ENCODE assay signal across 1 cellular context in the genomic region with DNA sequence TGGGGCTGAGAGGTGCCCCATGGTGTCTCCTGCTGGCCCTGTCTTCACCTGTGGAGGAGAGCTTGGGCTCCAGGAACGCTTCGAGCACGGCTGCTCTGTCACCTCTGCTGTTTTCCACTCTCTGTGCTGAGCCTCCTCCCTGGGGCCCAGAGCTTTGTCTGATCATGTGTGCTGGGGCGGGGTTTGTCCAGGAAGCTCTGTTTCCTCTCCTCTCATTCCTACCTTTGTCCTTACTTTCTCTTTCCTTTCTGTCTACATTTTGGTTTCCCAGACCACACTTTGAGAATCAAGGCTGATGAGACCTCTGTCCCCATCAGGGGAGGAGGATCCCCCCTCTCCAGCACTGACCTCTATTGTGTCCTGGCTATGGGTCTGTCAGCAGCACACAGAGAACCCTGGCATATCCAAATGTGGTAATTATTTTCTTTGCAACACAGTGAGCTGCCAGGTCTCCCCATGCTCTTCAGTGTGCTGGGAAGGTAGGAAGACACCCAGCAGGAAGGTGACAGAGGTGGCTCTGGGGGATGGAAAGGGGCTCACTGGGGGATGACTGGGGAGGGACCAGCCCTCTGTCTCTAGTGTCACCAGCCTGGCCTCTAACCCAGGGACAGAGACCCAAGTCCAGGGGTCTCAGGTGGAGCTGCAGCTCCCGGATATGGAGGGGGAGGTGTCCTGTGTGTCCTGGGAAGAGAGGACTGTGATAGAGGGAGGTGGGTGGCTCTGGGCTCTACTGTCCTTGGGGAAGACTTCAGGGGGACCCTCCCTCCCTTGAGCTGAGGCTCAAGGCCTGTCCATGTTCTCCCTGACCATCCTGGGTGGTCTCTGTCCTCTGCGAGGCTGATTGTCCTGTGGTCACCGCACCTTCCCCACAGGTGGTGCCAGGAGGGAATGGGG.
A peak's percentile ranks its signal among the peaks of the same experiment; 100 is the strongest.
TF ChIP-seq lines count a peak whose summit lies in the region.

A gene (minus strand): TSS at position 128 of the 894 bp plus-strand sequence. CDS start 107 bp downstream, at position 21.

TF ChIP-seq in HepG2, 621 proteins besides CTCF, POLR2A, EP300 and RAD21 (continued from another document and continues in another):
- TF ChIP-seq, protein P1, sequence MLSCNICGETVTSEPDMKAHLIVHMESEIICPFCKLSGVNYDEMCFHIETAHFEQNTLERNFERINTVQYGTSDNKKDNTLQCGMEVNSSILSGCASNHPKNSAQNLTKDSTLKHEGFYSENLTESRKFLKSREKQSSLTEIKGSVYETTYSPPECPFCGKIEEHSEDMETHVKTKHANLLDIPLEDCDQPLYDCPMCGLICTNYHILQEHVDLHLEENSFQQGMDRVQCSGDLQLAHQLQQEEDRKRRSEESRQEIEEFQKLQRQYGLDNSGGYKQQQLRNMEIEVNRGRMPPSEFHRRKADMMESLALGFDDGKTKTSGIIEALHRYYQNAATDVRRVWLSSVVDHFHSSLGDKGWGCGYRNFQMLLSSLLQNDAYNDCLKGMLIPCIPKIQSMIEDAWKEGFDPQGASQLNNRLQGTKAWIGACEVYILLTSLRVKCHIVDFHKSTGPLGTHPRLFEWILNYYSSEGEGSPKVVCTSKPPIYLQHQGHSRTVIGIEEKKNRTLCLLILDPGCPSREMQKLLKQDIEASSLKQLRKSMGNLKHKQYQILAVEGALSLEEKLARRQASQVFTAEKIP (CRISPR knock-in tag; IDR thresholded peaks at IDR 0.05; ENCODE audit: borderline replicate concordance), result no peak
- TF ChIP-seq ATF7-NPFF (CRISPR knock-in tag; IDR thresholded peaks at IDR 0.05; ENCODE audit: low read depth) (no peak), SOX6 (IDR thresholded peaks at IDR 0.05) (no peak), SOX6 (CRISPR knock-in tag; IDR thresholded peaks at IDR 0.05) (peak; percentile 67), ZNF24 (IDR thresholded peaks at IDR 0.05) (no peak), NFYB (CRISPR knock-in tag; IDR thresholded peaks at IDR 0.05) (no peak), ZNF329 (CRISPR knock-in tag; IDR thresholded peaks at IDR 0.05; ENCODE audit: low read depth) (no peak), ZNF878 (CRISPR knock-in tag; IDR thresholded peaks at IDR 0.05) (no peak), SP5 (CRISPR knock-in tag; IDR thresholded peaks at IDR 0.05; ENCODE audit: borderline replicate concordance, low read depth) (peak; percentile 39; the same call in 1 of the 2 replicates), KAT2B (IDR thresholded peaks at IDR 0.05; ENCODE audit: borderline replicate concordance, low read depth, low read length) (no peak), TOE1 (CRISPR knock-in tag; IDR thresholded peaks at IDR 0.05) (no peak), NFATC3 (CRISPR knock-in tag; IDR thresholded peaks at IDR 0.05) (no peak), ZNF317 (CRISPR knock-in tag; IDR thresholded peaks at IDR 0.05) (0 out of 2 replicates have a peak, but pooled peaks have one; percentile 36), ZNF776 (CRISPR knock-in tag; IDR thresholded peaks at IDR 0.05) (no peak), PAX8 (CRISPR knock-in tag; IDR thresholded peaks at IDR 0.05; ENCODE audit: borderline replicate concordance) (no peak), NR2F6 (IDR thresholded peaks at IDR 0.05) (peak; percentile 20; the same call in 1 of the 2 replicates), NR2F6 (CRISPR knock-in tag; IDR thresholded peaks at IDR 0.05) (no peak), REXO4 (CRISPR knock-in tag; IDR thresholded peaks at IDR 0.05; ENCODE audit: borderline replicate concordance) (no peak), TAF1 (CRISPR knock-in tag; IDR thresholded peaks at IDR 0.05) (peak; percentile 84), ZNF225 (CRISPR knock-in tag; IDR thresholded peaks at IDR 0.05) (no peak), ZNF343 (CRISPR knock-in tag; IDR thresholded peaks at IDR 0.05) (no peak), LCORL (IDR thresholded peaks at IDR 0.05) (no peak), LCORL (CRISPR knock-in tag; IDR thresholded peaks at IDR 0.05) (no peak; the same call in 1 of the 2 replicates), MTA3 (CRISPR knock-in tag; IDR thresholded peaks at IDR 0.05) (no peak), POGZ (CRISPR knock-in tag; IDR thresholded peaks at IDR 0.05) (peak; percentile 49; the same call in 1 of the 2 replicates), CAMTA2 (CRISPR knock-in tag; IDR thresholded peaks at IDR 0.05; ENCODE audit: borderline replicate concordance) (no peak), SP140L (CRISPR knock-in tag; IDR thresholded peaks at IDR 0.05; ENCODE audit: borderline replicate concordance) (no peak), JARID2 (CRISPR knock-in tag; IDR thresholded peaks at IDR 0.05; ENCODE audit: insufficient replicate concordance) (no peak), ZNF124 (CRISPR knock-in tag; IDR thresholded peaks at IDR 0.05) (0 out of 2 replicates have a peak, but pooled peaks have one; percentile 27), CHCHD3 (CRISPR knock-in tag; IDR thresholded peaks at IDR 0.05) (no peak), XBP1 (CRISPR knock-in tag; IDR thresholded peaks at IDR 0.05) (no peak), ARNT (IDR thresholded peaks at IDR 0.05) (no peak), ZZZ3 (CRISPR knock-in tag; IDR thresholded peaks at IDR 0.05; ENCODE audit: borderline replicate concordance) (no peak; the same call in 1 of the 2 replicates), ONECUT2 (CRISPR knock-in tag; IDR thresholded peaks at IDR 0.05) (no peak), SNRNP70 (IDR thresholded peaks at IDR 0.05; ENCODE audit: low read depth, low read length) (no peak), ZNF782 (CRISPR knock-in tag; IDR thresholded peaks at IDR 0.05; ENCODE audit: borderline replicate concordance) (no peak), ZNF589 (CRISPR knock-in tag; conservative IDR thresholded peaks at IDR 0.05) (no peak)
- TF ChIP-seq, protein P2, sequence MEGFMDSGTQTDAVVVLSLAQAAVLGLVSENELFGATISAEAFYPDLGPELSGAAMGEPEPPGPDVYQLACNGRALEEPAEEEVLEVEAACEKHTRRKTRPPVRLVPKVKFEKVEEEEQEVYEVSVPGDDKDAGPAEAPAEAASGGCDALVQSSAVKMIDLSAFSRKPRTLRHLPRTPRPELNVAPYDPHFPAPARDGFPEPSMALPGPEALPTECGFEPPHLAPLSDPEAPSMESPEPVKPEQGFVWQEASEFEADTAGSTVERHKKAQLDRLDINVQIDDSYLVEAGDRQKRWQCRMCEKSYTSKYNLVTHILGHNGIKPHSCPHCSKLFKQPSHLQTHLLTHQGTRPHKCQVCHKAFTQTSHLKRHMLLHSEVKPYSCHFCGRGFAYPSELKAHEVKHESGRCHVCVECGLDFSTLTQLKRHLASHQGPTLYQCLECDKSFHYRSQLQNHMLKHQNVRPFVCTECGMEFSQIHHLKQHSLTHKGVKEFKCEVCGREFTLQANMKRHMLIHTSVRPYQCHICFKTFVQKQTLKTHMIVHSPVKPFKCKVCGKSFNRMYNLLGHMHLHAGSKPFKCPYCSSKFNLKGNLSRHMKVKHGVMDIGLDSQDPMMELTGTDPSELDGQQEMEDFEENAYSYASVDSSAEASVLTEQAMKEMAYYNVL (CRISPR knock-in tag; IDR thresholded peaks at IDR 0.05; ENCODE audit: borderline replicate concordance), result peak; percentile 45; the same call in 1 of the 2 replicates
- TF ChIP-seq, protein P3, sequence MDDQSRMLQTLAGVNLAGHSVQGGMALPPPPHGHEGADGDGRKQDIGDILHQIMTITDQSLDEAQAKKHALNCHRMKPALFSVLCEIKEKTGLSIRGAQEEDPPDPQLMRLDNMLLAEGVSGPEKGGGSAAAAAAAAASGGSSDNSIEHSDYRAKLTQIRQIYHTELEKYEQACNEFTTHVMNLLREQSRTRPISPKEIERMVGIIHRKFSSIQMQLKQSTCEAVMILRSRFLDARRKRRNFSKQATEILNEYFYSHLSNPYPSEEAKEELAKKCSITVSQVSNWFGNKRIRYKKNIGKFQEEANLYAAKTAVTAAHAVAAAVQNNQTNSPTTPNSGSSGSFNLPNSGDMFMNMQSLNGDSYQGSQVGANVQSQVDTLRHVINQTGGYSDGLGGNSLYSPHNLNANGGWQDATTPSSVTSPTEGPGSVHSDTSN (CRISPR knock-in tag; IDR thresholded peaks at IDR 0.05; ENCODE audit: borderline replicate concordance), result no peak
- TF ChIP-seq, protein P4, sequence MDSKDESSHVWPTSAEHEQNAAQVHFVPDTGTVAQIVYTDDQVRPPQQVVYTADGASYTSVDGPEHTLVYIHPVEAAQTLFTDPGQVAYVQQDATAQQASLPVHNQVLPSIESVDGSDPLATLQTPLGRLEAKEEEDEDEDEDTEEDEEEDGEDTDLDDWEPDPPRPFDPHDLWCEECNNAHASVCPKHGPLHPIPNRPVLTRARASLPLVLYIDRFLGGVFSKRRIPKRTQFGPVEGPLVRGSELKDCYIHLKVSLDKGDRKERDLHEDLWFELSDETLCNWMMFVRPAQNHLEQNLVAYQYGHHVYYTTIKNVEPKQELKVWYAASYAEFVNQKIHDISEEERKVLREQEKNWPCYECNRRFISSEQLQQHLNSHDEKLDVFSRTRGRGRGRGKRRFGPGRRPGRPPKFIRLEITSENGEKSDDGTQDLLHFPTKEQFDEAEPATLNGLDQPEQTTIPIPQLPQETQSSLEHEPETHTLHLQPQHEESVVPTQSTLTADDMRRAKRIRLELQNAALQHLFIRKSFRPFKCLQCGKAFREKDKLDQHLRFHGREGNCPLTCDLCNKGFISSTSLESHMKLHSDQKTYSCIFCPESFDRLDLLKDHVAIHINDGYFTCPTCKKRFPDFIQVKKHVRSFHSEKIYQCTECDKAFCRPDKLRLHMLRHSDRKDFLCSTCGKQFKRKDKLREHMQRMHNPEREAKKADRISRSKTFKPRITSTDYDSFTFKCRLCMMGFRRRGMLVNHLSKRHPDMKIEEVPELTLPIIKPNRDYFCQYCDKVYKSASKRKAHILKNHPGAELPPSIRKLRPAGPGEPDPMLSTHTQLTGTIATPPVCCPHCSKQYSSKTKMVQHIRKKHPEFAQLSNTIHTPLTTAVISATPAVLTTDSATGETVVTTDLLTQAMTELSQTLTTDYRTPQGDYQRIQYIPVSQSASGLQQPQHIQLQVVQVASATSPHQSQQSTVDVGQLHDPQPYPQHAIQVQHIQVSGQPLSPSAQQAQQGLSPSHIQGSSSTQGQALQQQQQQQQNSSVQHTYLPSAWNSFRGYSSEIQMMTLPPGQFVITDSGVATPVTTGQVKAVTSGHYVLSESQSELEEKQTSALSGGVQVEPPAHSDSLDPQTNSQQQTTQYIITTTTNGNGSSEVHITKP (CRISPR knock-in tag; IDR thresholded peaks at IDR 0.05; ENCODE audit: low read depth), result no peak
- TF ChIP-seq, protein P5, sequence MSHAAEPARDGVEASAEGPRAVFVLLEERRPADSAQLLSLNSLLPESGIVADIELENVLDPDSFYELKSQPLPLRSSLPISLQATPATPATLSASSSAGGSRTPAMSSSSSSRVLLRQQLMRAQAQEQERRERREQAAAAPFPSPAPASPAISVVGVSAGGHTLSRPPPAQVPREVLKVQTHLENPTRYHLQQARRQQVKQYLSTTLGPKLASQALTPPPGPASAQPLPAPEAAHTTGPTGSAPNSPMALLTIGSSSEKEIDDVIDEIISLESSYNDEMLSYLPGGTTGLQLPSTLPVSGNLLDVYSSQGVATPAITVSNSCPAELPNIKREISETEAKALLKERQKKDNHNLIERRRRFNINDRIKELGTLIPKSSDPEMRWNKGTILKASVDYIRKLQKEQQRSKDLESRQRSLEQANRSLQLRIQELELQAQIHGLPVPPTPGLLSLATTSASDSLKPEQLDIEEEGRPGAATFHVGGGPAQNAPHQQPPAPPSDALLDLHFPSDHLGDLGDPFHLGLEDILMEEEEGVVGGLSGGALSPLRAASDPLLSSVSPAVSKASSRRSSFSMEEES (CRISPR knock-in tag; IDR thresholded peaks at IDR 0.05), result peak; percentile 78
- TF ChIP-seq, protein P6, sequence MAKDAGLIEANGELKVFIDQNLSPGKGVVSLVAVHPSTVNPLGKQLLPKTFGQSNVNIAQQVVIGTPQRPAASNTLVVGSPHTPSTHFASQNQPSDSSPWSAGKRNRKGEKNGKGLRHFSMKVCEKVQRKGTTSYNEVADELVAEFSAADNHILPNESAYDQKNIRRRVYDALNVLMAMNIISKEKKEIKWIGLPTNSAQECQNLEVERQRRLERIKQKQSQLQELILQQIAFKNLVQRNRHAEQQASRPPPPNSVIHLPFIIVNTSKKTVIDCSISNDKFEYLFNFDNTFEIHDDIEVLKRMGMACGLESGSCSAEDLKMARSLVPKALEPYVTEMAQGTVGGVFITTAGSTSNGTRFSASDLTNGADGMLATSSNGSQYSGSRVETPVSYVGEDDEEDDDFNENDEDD (CRISPR knock-in tag; IDR thresholded peaks at IDR 0.05; ENCODE audit: borderline replicate concordance), result peak; percentile 32; the same call in 1 of the 2 replicates
- TF ChIP-seq, protein P7, sequence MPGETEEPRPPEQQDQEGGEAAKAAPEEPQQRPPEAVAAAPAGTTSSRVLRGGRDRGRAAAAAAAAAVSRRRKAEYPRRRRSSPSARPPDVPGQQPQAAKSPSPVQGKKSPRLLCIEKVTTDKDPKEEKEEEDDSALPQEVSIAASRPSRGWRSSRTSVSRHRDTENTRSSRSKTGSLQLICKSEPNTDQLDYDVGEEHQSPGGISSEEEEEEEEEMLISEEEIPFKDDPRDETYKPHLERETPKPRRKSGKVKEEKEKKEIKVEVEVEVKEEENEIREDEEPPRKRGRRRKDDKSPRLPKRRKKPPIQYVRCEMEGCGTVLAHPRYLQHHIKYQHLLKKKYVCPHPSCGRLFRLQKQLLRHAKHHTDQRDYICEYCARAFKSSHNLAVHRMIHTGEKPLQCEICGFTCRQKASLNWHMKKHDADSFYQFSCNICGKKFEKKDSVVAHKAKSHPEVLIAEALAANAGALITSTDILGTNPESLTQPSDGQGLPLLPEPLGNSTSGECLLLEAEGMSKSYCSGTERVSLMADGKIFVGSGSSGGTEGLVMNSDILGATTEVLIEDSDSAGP (CRISPR knock-in tag; IDR thresholded peaks at IDR 0.05; ENCODE audit: borderline replicate concordance), result peak; percentile 52; the same call in 1 of the 2 replicates
- TF ChIP-seq, protein P8, sequence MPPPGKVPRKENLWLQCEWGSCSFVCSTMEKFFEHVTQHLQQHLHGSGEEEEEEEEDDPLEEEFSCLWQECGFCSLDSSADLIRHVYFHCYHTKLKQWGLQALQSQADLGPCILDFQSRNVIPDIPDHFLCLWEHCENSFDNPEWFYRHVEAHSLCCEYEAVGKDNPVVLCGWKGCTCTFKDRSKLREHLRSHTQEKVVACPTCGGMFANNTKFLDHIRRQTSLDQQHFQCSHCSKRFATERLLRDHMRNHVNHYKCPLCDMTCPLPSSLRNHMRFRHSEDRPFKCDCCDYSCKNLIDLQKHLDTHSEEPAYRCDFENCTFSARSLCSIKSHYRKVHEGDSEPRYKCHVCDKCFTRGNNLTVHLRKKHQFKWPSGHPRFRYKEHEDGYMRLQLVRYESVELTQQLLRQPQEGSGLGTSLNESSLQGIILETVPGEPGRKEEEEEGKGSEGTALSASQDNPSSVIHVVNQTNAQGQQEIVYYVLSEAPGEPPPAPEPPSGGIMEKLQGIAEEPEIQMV (CRISPR knock-in tag; IDR thresholded peaks at IDR 0.05; ENCODE audit: low read depth), result no peak
- TF ChIP-seq, protein P9, sequence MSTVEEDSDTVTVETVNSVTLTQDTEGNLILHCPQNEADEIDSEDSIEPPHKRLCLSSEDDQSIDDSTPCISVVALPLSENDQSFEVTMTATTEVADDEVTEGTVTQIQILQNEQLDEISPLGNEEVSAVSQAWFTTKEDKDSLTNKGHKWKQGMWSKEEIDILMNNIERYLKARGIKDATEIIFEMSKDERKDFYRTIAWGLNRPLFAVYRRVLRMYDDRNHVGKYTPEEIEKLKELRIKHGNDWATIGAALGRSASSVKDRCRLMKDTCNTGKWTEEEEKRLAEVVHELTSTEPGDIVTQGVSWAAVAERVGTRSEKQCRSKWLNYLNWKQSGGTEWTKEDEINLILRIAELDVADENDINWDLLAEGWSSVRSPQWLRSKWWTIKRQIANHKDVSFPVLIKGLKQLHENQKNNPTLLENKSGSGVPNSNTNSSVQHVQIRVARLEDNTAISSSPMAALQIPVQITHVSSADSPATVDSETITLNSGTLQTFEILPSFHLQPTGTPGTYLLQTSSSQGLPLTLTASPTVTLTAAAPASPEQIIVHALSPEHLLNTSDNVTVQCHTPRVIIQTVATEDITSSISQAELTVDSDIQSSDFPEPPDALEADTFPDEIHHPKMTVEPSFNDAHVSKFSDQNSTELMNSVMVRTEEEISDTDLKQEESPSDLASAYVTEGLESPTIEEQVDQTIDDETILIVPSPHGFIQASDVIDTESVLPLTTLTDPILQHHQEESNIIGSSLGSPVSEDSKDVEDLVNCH (CRISPR knock-in tag; IDR thresholded peaks at IDR 0.05), result no peak
